Comparison of ENCODE assay signal across 8 cellular contexts in genomic region chr1:1356796-1357401, GRCh38. TPM values are rescaled to one million over a fixed set of nuclear protein-coding genes. Genes with fewer than 3 reads are reported as not detected.
DNase-seq lines count a peak whose midpoint lies in the region; TF ChIP-seq lines count a peak whose summit lies in the region.
"Had no signal": no experiment of that assay in that cellular context is flagged by ENCODE, and none has a peak within 500 bp of the region (broad histone marks: within the 10 kb centered on the region; RNA-seq: fewer than 3 reads in every experiment).

No MANE protein-coding gene starts in this region.

- H3K9ac ChIP-seq in BLaER1: no peak overlapping the region

- peaks cover 64% of the 10 kb centered on the region for H3K4me1 ChIP-seq in BLaER1

- no peaks in the 10 kb centered on the region for H3K9me3 ChIP-seq in BLaER1

- peaks cover 37% of the 10 kb centered on the region for H3K27me3 ChIP-seq in BLaER1

- H3K27ac Mint-ChIP-seq in nephron: peak overlapping the region; percentile 100

- H3K4me3 Mint-ChIP-seq in nephron: peak overlapping the region; percentile 93 to 94 (median 94)

- H3K36me3 Mint-ChIP-seq in nephron (ENCODE audit: low read depth): peaks cover 8% of the 10 kb centered on the region

- peaks cover 11% of the 10 kb centered on the region for H3K27me3 Mint-ChIP-seq in nephron (ENCODE audit: low read depth)

- H4K20me1 ChIP-seq in BLaER1: peaks cover 27% of the 10 kb centered on the region

- no peak for TF ChIP-seq CTCF in cardiac fibroblast (IDR thresholded peaks at IDR 0.05; ENCODE audit: low read depth, low read length)
- no peak for TF ChIP-seq CTCF in nephron (IDR thresholded peaks at IDR 0.05; ENCODE audit: unreplicated experiment in 3 of 3)

- no peak overlapping the region for H3K4me3 ChIP-seq in BLaER1
- H3K4me3 ChIP-seq in cardiac fibroblast (replicated peaks in 1 of 2; ENCODE audit: low read depth in 2 of 2, low read length in 2 of 2): peak overlapping the region; percentile 61 to 68

- no peak overlapping the region for H3K27ac ChIP-seq in BLaER1
- H3K27ac ChIP-seq: foreskin keratinocyte had no signal

- H3K36me3 ChIP-seq in BLaER1: no peaks in the 10 kb centered on the region

- no peaks in the 10 kb centered on the region for H3K9me3 Mint-ChIP-seq in nephron

- DNase-seq in cardiac fibroblast (ENCODE audit: low read depth in 2 of 2) (no peak), midbrain (lab: John Stamatoyannopoulos, UW) (no peak), ureter (ENCODE audit: low spot score) (no peak)
- no peak for DNase-seq in stimulated activated CD4-positive, alpha-beta T cell treated with anti-CD3 and anti-CD28 coated beads, Interleukin-2, amount 100 ng/mL, for 24 hours
- DNase-seq: foreskin keratinocyte; stimulated activated CD4-positive, alpha-beta T cell treated with anti-CD3 and anti-CD28 coated beads, Interleukin-4, amount 100 ng/mL, for 24 hours had no signal

- peak overlapping the region; percentile 97; the same call in 1 of the 2 replicates for H3K4me2 ChIP-seq in BLaER1

- H3K4me1 Mint-ChIP-seq in nephron: peaks cover 32% of the 10 kb centered on the region

RNA-seq across cellular contexts. Expression of gene MXRA8, which starts 1.5 kb away (rescaled TPM):
- total RNA-seq in ureter: 41.9 TPM

RNA-seq across cellular contexts. Expression of gene DVL1, which starts 7.7 kb away (rescaled TPM):
- total RNA-seq in ureter: 52.8 TPM

RNA-seq across cellular contexts. Expression of gene AURKAIP1, which starts 18.1 kb away (rescaled TPM):
- total RNA-seq in ureter: 102 TPM

RNA-seq across cellular contexts. Expression of gene TAS1R3, which starts 25.8 kb away (rescaled TPM):
- total RNA-seq in ureter: 0.42 TPM

RNA-seq across cellular contexts. Expression of gene CPTP, which starts 32.3 kb away (rescaled TPM):
- total RNA-seq in ureter: 21.4 TPM
